ENCODE assay signal across 16 cellular contexts in the genomic region with DNA sequence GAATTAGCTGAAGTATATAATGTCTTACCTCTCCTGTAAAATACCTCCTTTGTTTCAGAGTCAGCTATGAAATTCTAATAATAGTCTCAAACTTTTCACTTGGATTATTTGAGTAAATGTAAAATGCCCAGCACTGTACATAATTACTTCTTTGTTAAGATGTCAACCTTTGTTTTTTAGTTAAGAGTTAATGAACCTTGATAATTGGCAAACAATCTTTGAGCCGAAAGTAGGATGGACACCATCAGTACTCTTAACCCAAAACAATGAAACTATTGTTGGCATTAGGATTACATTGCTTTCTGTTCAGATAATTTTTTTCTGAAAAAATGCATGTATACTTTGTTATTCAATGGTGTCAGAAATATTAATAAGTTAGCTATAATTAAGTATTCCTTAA. TPM values are rescaled to one million over a fixed set of nuclear protein-coding genes. Genes with fewer than 3 reads are reported as not detected.
DNase-seq lines count a peak whose midpoint lies in the region; ATAC-seq and TF ChIP-seq lines count a peak whose summit lies in the region.
"Had no signal": no experiment of that assay in that cellular context is flagged by ENCODE, and none has a peak within 500 bp of the region (broad histone marks: within the 10 kb centered on the region; RNA-seq: fewer than 3 reads in every experiment).

No MANE protein-coding gene starts in this region.

- peaks cover 17% of the 10 kb centered on the region for H3K4me1 ChIP-seq in body of pancreas

- H3K9me3 Mint-ChIP-seq in T-cell = no peaks in the 10 kb centered on the region
- H3K9me3 Mint-ChIP-seq: CD4-positive, alpha-beta memory T cell had no signal

- intact Hi-C loops in body of pancreas (cut with DNase I) = no loop called here

- TF ChIP-seq POLR2A in body of pancreas (IDR thresholded peaks at IDR 0.05) = no peak

- no peaks in the 10 kb centered on the region for H3K9me3 ChIP-seq in body of pancreas
- H3K9me3 ChIP-seq: BLaER1 had no signal

- CTCF ChIA-PET in T-cell (lab: Charles Lee) = interaction anchor here (0.6 to 1.8 kb wide), 6 partner anchors 12 to 1007 kb away, joined by 3 to 7 read pairs (median 3); no protein-coding TSS in a partner anchor

- H3K27ac ChIP-seq in body of pancreas = no peak overlapping the region
- H3K27ac ChIP-seq: 22Rv1, BLaER1 had no signal

- H3K36me3 Mint-ChIP-seq in T-cell = no peaks in the 10 kb centered on the region

- H3K4me1 Mint-ChIP-seq in T-cell = peaks cover 26 to 28% (median 27%) of the 10 kb centered on the region in 3 donors

- no peak overlapping the region for H3K4me3 Mint-ChIP-seq in T-cell
- H3K4me3 Mint-ChIP-seq: CD4-positive, alpha-beta memory T cell; H9 had no signal

- H3K4me3 ChIP-seq in body of pancreas = no peak overlapping the region
- H3K4me3 ChIP-seq: BLaER1 had no signal

- H3K27me3 Mint-ChIP-seq in T-cell = peaks cover 8 to 9% of the 10 kb centered on the region in 2 donors
- H3K27me3 Mint-ChIP-seq: CD4-positive, alpha-beta memory T cell had no signal

- no peaks in the 10 kb centered on the region for H3K27me3 ChIP-seq in body of pancreas

- no peak for ATAC-seq in T-cell (replicated peaks in 1 of 4)
- ATAC-seq in GM21619 (IDR thresholded peaks at IDR 0.05; ENCODE audit: unreplicated experiment) = no peak
- no peak for ATAC-seq in body of pancreas

- DNase-seq in NCI-H1105 treated with DMSO at 0.1 percent for 48 hours (lab: John Stamatoyannopoulos, UW) (peak; percentile 12), NCI-H1105 (lab: John Stamatoyannopoulos, UW) (no peak), NCI-H1048 (lab: John Stamatoyannopoulos, UW) (peak; percentile 25), T-cell (no peak), retina (peak; percentile 18), body of pancreas (no peak)
- DNase-seq in central memory CD4-positive, alpha-beta T cell = no peak
- DNase-seq: Calu3, DMS79 treated with DMSO at 0.1 percent for 48 hours, GF-D8, H9 had no signal

- H3K36me3 ChIP-seq in body of pancreas (replicated peaks in 1 of 2; ENCODE audit: insufficient read depth in 1 of 2, low read depth in 2 of 2) = no peaks in the 10 kb centered on the region
- H3K36me3 ChIP-seq: BLaER1 had no signal

- no peak for TF ChIP-seq CTCF in body of pancreas (IDR thresholded peaks at IDR 0.05)

- H3K27ac Mint-ChIP-seq in T-cell = peak overlapping the region; percentile 39 to 44
- H3K27ac Mint-ChIP-seq: CD14-positive monocyte, H9 had no signal

- POLR2A ChIA-PET in T-cell (lab: Charles Lee) = interaction anchor here (0.6 to 0.7 kb wide), 2 partner anchors 473 to 1897 kb away, joined by 3 to 8 read pairs; no protein-coding TSS in a partner anchor

- WGBS in body of pancreas, 2 donors = 39 to 43% methylated on average over 1 of the region's 1 CpG

RNA-seq across cellular contexts. Expression of gene NECTIN3, which starts 3.0 kb away (rescaled TPM):
- total RNA-seq in T-cell (10 to 100 TPM in 1 of 5 donors, 1 to 10 TPM in 4; 6.7 to 11.3 (median 8.4) TPM), body of pancreas (1 to 10 TPM; 7.6 to 9.1 TPM)

Comparison
In these comparisons a context has a peak if more than half of its experiments do, and no peak if none do; other contexts are left out.
1. DNase-seq: peak in NCI-H1105 treated with DMSO at 0.1 percent for 48 hours (single experiment), NCI-H1048 (single experiment) and retina (single experiment); none in NCI-H1105 (single experiment), T-cell (0 of 34), body of pancreas (0 of 4) and central memory CD4-positive, alpha-beta T cell (single experiment).